8 cellular contexts compared by ENCODE assay signal in the genomic region with DNA sequence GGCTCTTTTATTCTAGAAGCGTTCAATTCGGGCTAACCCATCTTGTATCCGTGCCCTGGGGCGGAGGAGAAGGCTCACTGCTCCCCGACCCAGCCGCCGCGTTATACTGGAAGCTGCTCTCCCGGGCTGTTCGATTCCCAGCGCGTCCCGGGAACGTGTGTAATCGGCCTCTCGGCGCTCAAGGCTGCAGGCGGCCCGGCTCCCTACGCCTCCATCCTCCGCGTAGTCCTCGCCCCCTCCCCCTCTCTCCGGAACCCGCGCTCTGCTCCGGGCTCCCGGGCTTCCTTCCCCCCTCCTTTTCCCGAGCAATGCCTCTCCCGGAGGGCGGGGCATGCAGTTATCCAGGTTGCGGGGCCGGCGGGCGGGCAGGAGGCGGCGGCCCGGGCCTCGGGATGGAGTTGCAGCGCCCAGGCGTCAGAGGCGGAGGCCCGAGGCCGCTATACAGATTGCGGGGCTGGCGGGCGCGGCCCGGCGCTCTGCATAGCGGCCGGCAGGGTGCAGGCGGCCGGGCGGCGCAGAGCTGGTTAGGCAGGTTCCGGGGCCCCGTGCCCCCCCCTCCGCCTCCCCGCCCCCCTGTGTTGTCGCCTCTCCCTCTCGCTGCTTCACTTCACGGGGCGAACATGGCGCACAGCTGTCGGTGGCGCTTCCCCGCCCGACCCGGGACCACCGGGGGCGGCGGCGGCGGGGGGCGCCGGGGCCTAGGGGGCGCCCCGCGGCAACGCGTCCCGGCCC. TPM values are rescaled to one million over a fixed set of nuclear protein-coding genes. Genes with fewer than 3 reads are reported as not detected.
DNase-seq lines count a peak whose midpoint lies in the region; ATAC-seq and TF ChIP-seq lines count a peak whose summit lies in the region.

A gene (plus strand): TSS at position 600 of the 732 bp plus-strand sequence. CDS start 21 bp downstream, at position 621.

- peak within 1 kb of the TSS; percentile 82 for H3K4me3 ChIP-seq in choroid plexus epithelial cell (ENCODE audit: low read depth, low read length)

- intact Hi-C loops in activated CD4-positive, alpha-beta T cell treated with anti-CD3 and anti-CD28 coated beads for 36 hours (cut with DNase I, micrococcal nuclease), result loop anchor here (1.0 to 5.0 kb wide), 14 partner anchors 13 to 1204 kb away; a partner anchor contains a TSS

- H3K27ac Mint-ChIP-seq in activated CD4-positive, alpha-beta T cell treated with anti-CD3 and anti-CD28 coated beads for 36 hours, result peak within 1 kb of the TSS; percentile 94

- TF ChIP-seq CTCF in choroid plexus epithelial cell (conservative IDR thresholded peaks at IDR 0.05; ENCODE audit: low read depth, low read length), result no peak

- no peaks in the 10 kb centered on the region for H3K9me3 Mint-ChIP-seq in activated CD4-positive, alpha-beta T cell treated with anti-CD3 and anti-CD28 coated beads for 36 hours (ENCODE audit: low read depth)

- H3K27me3 Mint-ChIP-seq in activated CD4-positive, alpha-beta T cell treated with anti-CD3 and anti-CD28 coated beads for 36 hours, result no peaks in the 10 kb centered on the region

- ATAC-seq in HG03442 (IDR thresholded peaks at IDR 0.05; ENCODE audit: unreplicated experiment), result peak; percentile 60
- peak; percentile 41 for ATAC-seq in activated CD4-positive, alpha-beta T cell treated with anti-CD3 and anti-CD28 coated beads for 36 hours

- CTCF ChIA-PET in activated CD4-positive, alpha-beta T cell treated with anti-CD3 and anti-CD28 coated beads for 36 hours (lab: Charles Lee), result interaction anchor here (0.6 to 1.7 kb wide), 8 partner anchors 8 to 174 kb away, joined by 3 to 13 read pairs (median 3); no protein-coding TSS in a partner anchor

- DNase-seq in AG20443 (ENCODE audit: low spot score) (peak; percentile 99), GM19238 (ENCODE audit: insufficient read length, low spot score) (peak; percentile 77), NCI-H524 (lab: John Stamatoyannopoulos, UW) (peak; percentile 91 to 96), choroid plexus epithelial cell (ENCODE audit: low read depth) (peak; percentile 98), kidney tubule cell (ENCODE audit: low spot score) (peak; percentile 98)
- DNase-seq in activated CD4-positive, alpha-beta T cell treated with anti-CD3 and anti-CD28 coated beads for 36 hours, result peak; percentile 96
- DNase-seq in stimulated activated CD4-positive, alpha-beta T cell treated with anti-CD3 and anti-CD28 coated beads, Interleukin-1b, Interleukin-23, amount 100 ng/mL, for 1 hour (ENCODE audit: low read depth in 2 of 2), result peak; percentile 85 to 94

- POLR2A ChIA-PET in activated CD4-positive, alpha-beta T cell treated with anti-CD3 and anti-CD28 coated beads for 36 hours (lab: Charles Lee), result interaction anchor here (0.5 to 2.6 kb wide), 13 partner anchors 8 to 1442 kb away, joined by 3 to 8 read pairs (median 4); a partner anchor contains a TSS

- peaks cover 37% of the 10 kb centered on the region for H3K4me1 Mint-ChIP-seq in activated CD4-positive, alpha-beta T cell treated with anti-CD3 and anti-CD28 coated beads for 36 hours

- peaks cover 19% of the 10 kb centered on the region for H3K36me3 Mint-ChIP-seq in activated CD4-positive, alpha-beta T cell treated with anti-CD3 and anti-CD28 coated beads for 36 hours (ENCODE audit: low read depth)

- peak within 1 kb of the TSS; percentile 94 for H3K4me3 Mint-ChIP-seq in activated CD4-positive, alpha-beta T cell treated with anti-CD3 and anti-CD28 coated beads for 36 hours

RNA-seq across cellular contexts. Expression of the gene that starts here (rescaled TPM):
- 10 to 100 TPM; 64.1 to 67.1 TPM for total RNA-seq in activated CD4-positive, alpha-beta T cell treated with anti-CD3 and anti-CD28 coated beads for 36 hours

Comparison
In these comparisons a context has a peak if more than half of its experiments do, and no peak if none do; other contexts are left out.
1. Peak in every context shown above with its lines: DNase-seq, ATAC-seq and H3K4me3 ChIP-seq.